In genomic region chr12:90020006-90020405, GRCh38 we compare ENCODE assay signal across 13 cellular contexts.
DNase-seq lines count a peak whose midpoint lies in the region; TF ChIP-seq lines count a peak whose summit lies in the region.
"Had no signal": no experiment of that assay in that cellular context is flagged by ENCODE, and none has a peak within 500 bp of the region (broad histone marks: within the 10 kb centered on the region; RNA-seq: fewer than 3 reads in every experiment).

No MANE protein-coding gene starts in this region.

- no peaks in the 10 kb centered on the region for H3K36me3 ChIP-seq in ovary
- H3K36me3 ChIP-seq in MM.1S (replicated peaks; ENCODE audit: insufficient read depth, low read length) = no peaks in the 10 kb centered on the region
- H3K36me3 ChIP-seq in spleen = no peaks in the 10 kb centered on the region

- intact Hi-C loops in ovary (cut with DNase I) (no loop called here), spleen (cut with DNase I; ENCODE audit: low total_unique reads) (no loop called here)

- H3K4me3 ChIP-seq in fibroblast of villous mesenchyme (ENCODE audit: low read depth, low read length) = no peak overlapping the region
- no peak overlapping the region for H3K4me3 ChIP-seq in ovary
- no peak overlapping the region for H3K4me3 ChIP-seq in MM.1S (ENCODE audit: low read length)
- H3K4me3 ChIP-seq in spleen = no peak overlapping the region

- no peak for TF ChIP-seq EP300 in ovary (IDR thresholded peaks at IDR 0.05)

- WGBS in ovary, 3 donors = 76 to 80% (median 77%) methylated on average over 1 of the region's 1 CpG
- WGBS in spleen, 5 donors = 88 to 96% (median 94%) methylated on average over 1 of the region's 1 CpG

- in situ Hi-C loops in SK-MEL-5 (cut with HindIII; ENCODE audit: low pct_unique_long_range_greater_than_20kb, low sequenced_read_pairs) = no loop called here

- no peak overlapping the region for H3K27ac ChIP-seq in ovary
- no peak overlapping the region for H3K27ac ChIP-seq in MM.1S (ENCODE audit: low read length)
- H3K27ac ChIP-seq in spleen = no peak overlapping the region
- H3K27ac ChIP-seq: RWPE1 had no signal

- H3K4me2 ChIP-seq in MM.1S (ENCODE audit: low read depth, low read length) = no peak overlapping the region

- no peak for TF ChIP-seq CTCF in fibroblast of villous mesenchyme (IDR thresholded peaks at IDR 0.05; ENCODE audit: insufficient read depth, low read depth, low read length)
- no peak for TF ChIP-seq CTCF in ovary (IDR thresholded peaks at IDR 0.05)
- TF ChIP-seq CTCF in MM.1S (IDR thresholded peaks at IDR 0.05; ENCODE audit: low read length) = no peak
- no peak for TF ChIP-seq CTCF in spleen (IDR thresholded peaks at IDR 0.05 in 8 of 11, conservative IDR thresholded peaks at IDR 0.05 in 3 of 11)

- H3F3A ChIP-seq in MM.1S (ENCODE audit: insufficient read depth, low read length) = no peaks in the 10 kb centered on the region

- no peaks in the 10 kb centered on the region for H4K20me1 ChIP-seq in MM.1S (ENCODE audit: insufficient read depth, low read length)

- no peaks in the 10 kb centered on the region for H3K79me2 ChIP-seq in MM.1S (ENCODE audit: low read length)

- no peak overlapping the region for H2AFZ ChIP-seq in MM.1S (ENCODE audit: low read length)

- H3K9me2 ChIP-seq in MM.1S (replicated peaks; ENCODE audit: insufficient read depth, low read length) = no peaks in the 10 kb centered on the region

- peaks cover 2% of the 10 kb centered on the region for H3K4me1 ChIP-seq in ovary (ENCODE audit: insufficient read depth)
- no peaks in the 10 kb centered on the region for H3K4me1 ChIP-seq in MM.1S (ENCODE audit: low read length)
- H3K4me1 ChIP-seq in spleen = no peaks in the 10 kb centered on the region

- DNase-seq in AG20443 (ENCODE audit: low spot score) (peak; percentile 32), HCEC 1CT (peak; percentile 39), SK-MEL-5 (ENCODE audit: low read depth, low spot score) (peak; percentile 8), fibroblast of villous mesenchyme (ENCODE audit: low read depth) (peak; percentile 39), ovary (no peak), MM.1S (no peak), spleen (no peak)
- DNase-seq: Karpas-422, NCI-H1105, NCI-H2081, NCI-H510A, PC-3 had no signal

- H3K9me3 ChIP-seq in ovary (no peaks in the 10 kb centered on the region), MM.1S (replicated peaks; ENCODE audit: insufficient read depth, low read length) (no peaks in the 10 kb centered on the region), spleen (no peaks in the 10 kb centered on the region)

- TF ChIP-seq POLR2A in ovary (IDR thresholded peaks at IDR 0.05) = no peak
- no peak for TF ChIP-seq POLR2A in spleen (IDR thresholded peaks at IDR 0.05)

- no peaks in the 10 kb centered on the region for H3K27me3 ChIP-seq in ovary
- no peaks in the 10 kb centered on the region for H3K27me3 ChIP-seq in MM.1S (replicated peaks; ENCODE audit: insufficient read depth, low read length)
- H3K27me3 ChIP-seq in spleen (replicated peaks in 1 of 7) = no peaks in the 10 kb centered on the region

- H3K9ac ChIP-seq in MM.1S (ENCODE audit: low read length) = no peak overlapping the region

Comparison
In these comparisons a context has a peak if more than half of its experiments do, and no peak if none do; other contexts are left out.
1. DNase-seq: peak in AG20443 (single experiment), HCEC 1CT (single experiment), SK-MEL-5 (single experiment) and fibroblast of villous mesenchyme (single experiment); none in ovary (0 of 5), MM.1S (single experiment) and spleen (single experiment).